24 cellular contexts compared by ENCODE assay signal in the genomic region with DNA sequence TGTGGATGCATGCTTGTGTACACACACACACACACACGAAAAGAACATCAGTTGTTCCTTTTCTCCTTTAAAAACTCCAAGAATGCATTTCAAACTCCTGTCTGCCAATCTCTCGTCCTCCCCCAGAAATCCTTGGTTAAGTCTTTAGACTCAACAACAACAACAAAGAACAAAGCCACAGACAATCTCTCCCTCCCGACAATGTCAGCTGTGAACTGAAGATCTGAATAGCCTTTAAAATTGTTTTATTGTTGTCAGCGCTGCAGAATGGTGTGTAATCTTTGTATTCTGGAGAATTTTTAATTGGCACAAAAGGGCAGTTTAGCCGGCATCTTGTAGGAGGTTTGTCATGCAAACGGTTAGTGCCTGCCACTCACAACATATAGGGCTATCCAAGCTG.
DNase-seq lines count a peak whose midpoint lies in the region; ATAC-seq, FAIRE-seq and TF ChIP-seq lines count a peak whose summit lies in the region.
"Had no signal": no experiment of that assay in that cellular context is flagged by ENCODE, and none has a peak within 500 bp of the region (broad histone marks: within the 10 kb centered on the region; RNA-seq: fewer than 3 reads in every experiment).

No MANE protein-coding gene starts in this region.

- H3K9me3 Mint-ChIP-seq in GM23338 (no peaks in the 10 kb centered on the region), astrocyte (ENCODE audit: unreplicated experiment) (no peaks in the 10 kb centered on the region), osteocyte (ENCODE audit: unreplicated experiment) (no peaks in the 10 kb centered on the region)
- H3K9me3 Mint-ChIP-seq: activated naive CD4-positive, alpha-beta T cell treated with anti-CD3 and anti-CD28 coated beads, Interleukin-2, amount 10 ng/mL, durations not matched to agents 7 days and 5 days; CD4-positive, alpha-beta memory T cell; T-helper 2 cell treated with Interferon-gamma antibody and Interleukin-4, amounts not matched to agents 5 μg/mL and 100 μg/mL, for 36 hours had no signal

- H3K79me2 ChIP-seq in GM23338 (replicated peaks; ENCODE audit: insufficient read depth) (0 out of 2 replicates have a peak, but pooled peaks cover 12% of the 10 kb centered on the region), astrocyte (ENCODE audit: insufficient read depth, low read length) (no peaks in the 10 kb centered on the region), smooth muscle cell (ENCODE audit: low read depth) (no peaks in the 10 kb centered on the region)

- POLR2A ChIA-PET in HEK293T (lab: Yijun Ruan, JAX): no interaction called here

- 37% methylated on average over 6 of the region's 6 CpGs for WGBS in smooth muscle cell (ENCODE audit: low lambda C conversion rate)

- H3K27me3 ChIP-seq in GM23338 (ENCODE audit: insufficient read depth) (no peaks in the 10 kb centered on the region), astrocyte (ENCODE audit: insufficient read depth, low read length) (no peaks in the 10 kb centered on the region), layer of hippocampus (ENCODE audit: control insufficient read depth, insufficient read depth, low read length) (no peaks in the 10 kb centered on the region), smooth muscle cell (ENCODE audit: low read depth) (no peaks in the 10 kb centered on the region)
- H3K27me3 ChIP-seq: body of pancreas, heart left ventricle, Peyer's patch, right atrium auricular region had no signal

- no peaks in the 10 kb centered on the region for H3K36me3 Mint-ChIP-seq in GM23338 (ENCODE audit: low read depth)
- H3K36me3 Mint-ChIP-seq in astrocyte (ENCODE audit: low read depth, unreplicated experiment): peaks cover 6% of the 10 kb centered on the region
- H3K36me3 Mint-ChIP-seq in T-helper 17 cell (ENCODE audit: low read depth): peaks cover 3% of the 10 kb centered on the region
- H3K36me3 Mint-ChIP-seq in osteocyte (ENCODE audit: unreplicated experiment): no peaks in the 10 kb centered on the region

- no peaks in the 10 kb centered on the region; the same call in none of the 2 replicates for H4K20me1 ChIP-seq in GM23338 (replicated peaks; ENCODE audit: insufficient read depth)
- H4K20me1 ChIP-seq in astrocyte (ENCODE audit: insufficient read depth, low read length): peaks cover 3% of the 10 kb centered on the region
- no peaks in the 10 kb centered on the region for H4K20me1 ChIP-seq in smooth muscle cell (ENCODE audit: low read depth)

- no peaks in the 10 kb centered on the region for H3K36me3 ChIP-seq in GM23338 (ENCODE audit: insufficient read depth)
- H3K36me3 ChIP-seq in astrocyte (ENCODE audit: insufficient read depth, low read length): no peaks in the 10 kb centered on the region
- H3K36me3 ChIP-seq in smooth muscle cell (ENCODE audit: low read depth): no peaks in the 10 kb centered on the region
- H3K36me3 ChIP-seq: heart left ventricle, left ventricle myocardium inferior, Peyer's patch, right atrium auricular region had no signal

- no peak for FAIRE-seq in astrocyte (lab: Jason Lieb, UNC)
- FAIRE-seq: colon, GM12892 had no signal

- H3K4me3 ChIP-seq in GM23338 (no peak overlapping the region), astrocyte (ENCODE audit: insufficient read depth, low read depth, low read length) (no peak overlapping the region), smooth muscle cell (no peak overlapping the region)
- H3K4me3 ChIP-seq: body of pancreas, heart left ventricle, left ventricle myocardium inferior, Peyer's patch, right atrium auricular region had no signal

- ATAC-seq in GM23338: no peak
- no peak for ATAC-seq in activated CD4-positive, CD25-positive, alpha-beta regulatory T cell treated with anti-CD3 and anti-CD28 coated beads, Interleukin-2, amount 50 U/mL, for 24 hours
- no peak for ATAC-seq in T-helper 17 cell
- ATAC-seq: body of pancreas, heart left ventricle had no signal

- no peak overlapping the region for H3K9ac ChIP-seq in astrocyte (ENCODE audit: low read length)
- no peak overlapping the region for H3K9ac ChIP-seq in smooth muscle cell (ENCODE audit: low read depth)

- H3K4me3 Mint-ChIP-seq in GM23338: no peak overlapping the region
- H3K4me3 Mint-ChIP-seq in astrocyte (ENCODE audit: unreplicated experiment): no peak overlapping the region
- H3K4me3 Mint-ChIP-seq in T-helper 17 cell: no peak overlapping the region
- no peak overlapping the region for H3K4me3 Mint-ChIP-seq in osteocyte (ENCODE audit: unreplicated experiment)
- H3K4me3 Mint-ChIP-seq: activated naive CD4-positive, alpha-beta T cell treated with anti-CD3 and anti-CD28 coated beads, Interleukin-2, amount 10 ng/mL, durations not matched to agents 7 days and 5 days; T-helper 2 cell treated with Interferon-gamma antibody and Interleukin-4, amounts not matched to agents 5 μg/mL and 100 μg/mL, for 36 hours had no signal

- no peak for TF ChIP-seq CTCF in GM23338 (conservative IDR thresholded peaks at IDR 0.05; ENCODE audit: low read depth in 2 of 2)
- no peak for TF ChIP-seq CTCF in astrocyte (IDR thresholded peaks at IDR 0.05; ENCODE audit: insufficient read depth, low read depth, low read length)
- no peak for TF ChIP-seq CTCF in smooth muscle cell (IDR thresholded peaks at IDR 0.05; ENCODE audit: borderline replicate concordance, insufficient read depth, poor library complexity, severe bottlenecking)
- no peak for TF ChIP-seq CTCF in osteocyte (IDR thresholded peaks at IDR 0.05)

- H3K4me1 ChIP-seq in GM23338 (ENCODE audit: insufficient read depth) (peaks cover 47% of the 10 kb centered on the region), astrocyte (ENCODE audit: insufficient read depth, low read length) (peaks cover 45% of the 10 kb centered on the region), smooth muscle cell (ENCODE audit: low read depth) (peaks cover 58% of the 10 kb centered on the region)
- H3K4me1 ChIP-seq: Peyer's patch had no signal

- H3F3A ChIP-seq in GM23338 (replicated peaks; ENCODE audit: low read depth) (no peaks in the 10 kb centered on the region), smooth muscle cell (ENCODE audit: low read depth) (peaks cover 16% of the 10 kb centered on the region)

- H2AFZ ChIP-seq in GM23338 (no peak overlapping the region), astrocyte (ENCODE audit: low read depth, low read length) (no peak overlapping the region), smooth muscle cell (ENCODE audit: low read depth) (no peak overlapping the region)

- H3K27ac Mint-ChIP-seq in GM23338: peak overlapping the region; percentile 0; the same call in 1 of the 2 replicates
- H3K27ac Mint-ChIP-seq in astrocyte (ENCODE audit: unreplicated experiment): no peak overlapping the region
- no peak overlapping the region for H3K27ac Mint-ChIP-seq in T-helper 17 cell
- H3K27ac Mint-ChIP-seq in osteocyte (ENCODE audit: unreplicated experiment): no peak overlapping the region
- H3K27ac Mint-ChIP-seq: activated naive CD4-positive, alpha-beta T cell treated with anti-CD3 and anti-CD28 coated beads, Interleukin-2, amount 10 ng/mL, durations not matched to agents 7 days and 5 days; T-helper 2 cell treated with Interferon-gamma antibody and Interleukin-4, amounts not matched to agents 5 μg/mL and 100 μg/mL, for 36 hours had no signal

- no peaks in the 10 kb centered on the region; the same call in 1 of the 2 replicates for H3K9me2 ChIP-seq in GM23338 (ENCODE audit: insufficient read depth)

- no peak overlapping the region for H3K27ac ChIP-seq in GM23338 (ENCODE audit: low read depth)
- H3K27ac ChIP-seq in astrocyte (ENCODE audit: low read depth, low read length): no peak overlapping the region
- H3K27ac ChIP-seq in layer of hippocampus (ENCODE audit: low read depth, low read length): peak overlapping the region; percentile 8
- H3K27ac ChIP-seq in smooth muscle cell (ENCODE audit: low read depth): no peak overlapping the region
- H3K27ac ChIP-seq: body of pancreas, heart left ventricle, left ventricle myocardium inferior, Peyer's patch, right atrium auricular region had no signal

- peaks cover 69% of the 10 kb centered on the region for H3K4me1 Mint-ChIP-seq in GM23338
- peaks cover 47% of the 10 kb centered on the region for H3K4me1 Mint-ChIP-seq in astrocyte (ENCODE audit: low read depth, unreplicated experiment)
- H3K4me1 Mint-ChIP-seq in T-helper 17 cell: peaks cover 12% of the 10 kb centered on the region
- peaks cover 67% of the 10 kb centered on the region for H3K4me1 Mint-ChIP-seq in osteocyte (ENCODE audit: unreplicated experiment)

- H3K4me2 ChIP-seq in GM23338 (peak overlapping the region; percentile 8; the same call in 1 of the 2 replicates), astrocyte (ENCODE audit: low read length) (peak overlapping the region; percentile 3), smooth muscle cell (peak overlapping the region; percentile 11)

- H3K9me3 ChIP-seq in astrocyte (ENCODE audit: insufficient read depth, low read depth, low read length) (no peaks in the 10 kb centered on the region), smooth muscle cell (replicated peaks; ENCODE audit: low read depth) (no peaks in the 10 kb centered on the region), T-helper 17 cell (ENCODE audit: control insufficient read depth, low read length, poor library complexity, severe bottlenecking) (no peaks in the 10 kb centered on the region)
- H3K9me3 ChIP-seq: body of pancreas, heart left ventricle, left ventricle myocardium inferior, Peyer's patch, right atrium auricular region had no signal

- DNase-seq in GM23338 (ENCODE audit: low spot score) (no peak), astrocyte (ENCODE audit: low read depth) (no peak), smooth muscle cell (lab: John Stamatoyannopoulos, UW; ENCODE audit: unreplicated experiment) (no peak), T-helper 17 cell (no peak), HEK293T (ENCODE audit: extremely low spot score) (no peak), osteocyte (ENCODE audit: extremely low spot score, unreplicated experiment) (no peak)
- DNase-seq: activated CD4-positive, alpha-beta T cell treated with anti-CD3 and anti-CD28 coated beads, Interleukin-2, amount 50 U/mL, for 4 hours; activated naive CD4-positive, alpha-beta T cell treated with anti-CD3 and anti-CD28 coated beads, Interleukin-2, amount 10 ng/mL, durations not matched to agents 7 days and 5 days; body of pancreas; CD4-positive, alpha-beta memory T cell; DMS79 treated with DMSO at 0.1 percent for 48 hours; heart left ventricle; Kasumi-1; left ventricle myocardium inferior; NCI-H1092; NCI-H2081; Peyer's patch; stimulated activated CD8-positive, alpha-beta memory T cell treated with anti-CD3 and anti-CD28 coated beads, Interleukin-4, amount 100 ng/mL, for 48 hours had no signal

- peaks cover 15% of the 10 kb centered on the region for H3K27me3 Mint-ChIP-seq in GM23338 (ENCODE audit: insufficient read depth, low read depth, poor library complexity)
- no peaks in the 10 kb centered on the region for H3K27me3 Mint-ChIP-seq in astrocyte (ENCODE audit: low read depth, unreplicated experiment)
- H3K27me3 Mint-ChIP-seq in T-helper 17 cell: no peaks in the 10 kb centered on the region
- no peaks in the 10 kb centered on the region for H3K27me3 Mint-ChIP-seq in osteocyte (ENCODE audit: unreplicated experiment)
- H3K27me3 Mint-ChIP-seq: activated naive CD4-positive, alpha-beta T cell treated with anti-CD3 and anti-CD28 coated beads, Interleukin-2, amount 10 ng/mL, durations not matched to agents 7 days and 5 days; CD4-positive, alpha-beta memory T cell had no signal

- CTCF ChIA-PET in HEK293T (lab: Yijun Ruan, JAX): interaction anchor here (1.0 to 1.4 kb wide), 2 partner anchors 196 to 307 kb away, joined by 3 read pairs; no protein-coding TSS in a partner anchor

TF ChIP-seq in HEK293T, 16 proteins besides CTCF, POLR2A, EP300 and RAD21 (continues in another document):
- TF ChIP-seq FOXM1 (IDR thresholded peaks at IDR 0.05; ENCODE audit: borderline replicate concordance): no peak
